ENCODE assay signal across 9 cellular contexts in the genomic region with DNA sequence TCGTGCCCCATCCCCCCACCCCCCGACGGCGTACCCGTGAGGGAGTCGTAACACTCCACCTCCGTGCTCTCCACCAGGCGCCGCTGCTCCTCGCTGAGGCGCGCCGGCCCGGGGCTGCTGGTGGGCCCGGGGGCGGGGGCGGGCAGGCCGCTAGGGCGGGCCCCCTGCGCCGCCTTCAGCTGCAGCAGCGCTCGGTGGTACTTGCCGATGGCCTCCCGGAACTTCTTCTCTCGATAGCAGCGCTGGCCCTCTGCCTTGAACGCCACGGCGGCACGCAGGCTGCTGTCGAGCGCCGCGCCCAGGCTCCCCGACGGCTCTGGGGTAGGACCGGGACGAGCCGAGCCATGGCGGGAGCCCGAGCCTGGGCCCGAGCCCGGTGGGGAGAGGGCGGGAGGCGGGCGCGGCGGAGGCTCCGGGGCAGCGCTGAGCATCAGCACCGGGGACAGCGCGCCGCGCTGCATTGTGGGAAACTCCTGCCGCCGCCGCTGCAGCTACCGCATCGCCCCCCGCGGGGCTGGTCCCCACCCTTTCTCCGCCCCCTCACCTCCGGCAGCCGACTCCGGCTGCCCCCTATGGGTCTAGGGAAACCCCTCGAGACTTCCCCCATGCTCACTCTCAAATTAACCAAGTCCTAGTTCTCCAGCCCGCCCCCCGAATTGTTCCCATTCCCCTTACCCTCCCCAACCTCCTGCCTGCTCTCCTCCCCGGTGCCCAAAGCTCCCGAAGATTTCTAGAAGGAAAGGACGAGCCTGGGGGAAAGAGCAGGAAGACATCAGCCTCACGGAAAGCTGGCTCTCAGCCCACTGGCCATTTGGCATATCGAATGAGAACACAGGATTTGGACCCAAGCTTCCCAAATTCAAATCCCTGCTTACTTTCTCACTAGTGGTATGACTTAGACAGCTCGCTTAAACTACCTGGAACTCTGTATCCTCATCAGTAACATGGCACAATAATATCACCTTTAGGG. TPM values are rescaled to one million over a fixed set of nuclear protein-coding genes. Genes with fewer than 3 reads are reported as not detected.
DNase-seq lines count a peak whose midpoint lies in the region; ATAC-seq, FAIRE-seq and TF ChIP-seq lines count a peak whose summit lies in the region.
"Had no signal": no experiment of that assay in that cellular context is flagged by ENCODE, and none has a peak within 500 bp of the region (broad histone marks: within the 10 kb centered on the region; RNA-seq: fewer than 3 reads in every experiment).

A gene (minus strand): TSS at position 464 of the 970 bp plus-strand sequence. CDS start 3 bp downstream, at position 461.

- no peak for TF ChIP-seq POLR2A in H54 (IDR thresholded peaks at IDR 0.05; ENCODE audit: low read depth, low read length)

- DNase-seq in MG63 = peak; percentile 37
- peak; percentile 57 for DNase-seq in activated naive CD4-positive, alpha-beta T cell treated with anti-CD3 and anti-CD28 coated beads for 36 hours
- DNase-seq in left kidney (ENCODE audit: low read depth, low spot score) = peak; percentile 72
- no peak for DNase-seq in upper lobe of right lung
- no peak for DNase-seq in H54 (ENCODE audit: insufficient read length, low spot score)
- DNase-seq in NCI-H1694 treated with DMSO at 0.1 percent for 48 hours (lab: John Stamatoyannopoulos, UW) = no peak

- H3K27ac ChIP-seq in BLaER1 (no peak within 1 kb of the TSS), upper lobe of right lung (no peak within 1 kb of the TSS)

- H3K27ac Mint-ChIP-seq in activated naive CD4-positive, alpha-beta T cell treated with anti-CD3 and anti-CD28 coated beads for 36 hours = no peak within 1 kb of the TSS
- H3K27ac Mint-ChIP-seq: activated naive CD4-positive, alpha-beta T cell treated with anti-CD3 and anti-CD28 coated beads, Interleukin-2, amount 50 U/mL, for 24 hours had no signal

- peak within 1 kb of the TSS; percentile 47 for H3K4me2 ChIP-seq in BLaER1

- H3K4me1 ChIP-seq in BLaER1 (no peaks in the 10 kb centered on the region), upper lobe of right lung (peaks cover 3% of the 10 kb centered on the region)

- no peak for FAIRE-seq in H54 (lab: Jason Lieb, UNC)

- peaks cover 50% of the 10 kb centered on the region for H3K27me3 Mint-ChIP-seq in activated naive CD4-positive, alpha-beta T cell treated with anti-CD3 and anti-CD28 coated beads for 36 hours (ENCODE audit: low read depth)

- TF ChIP-seq CTCF in upper lobe of right lung (IDR thresholded peaks at IDR 0.05) = no peak

- H3K4me3 ChIP-seq in BLaER1 (no peak within 1 kb of the TSS), MG63 (no peak within 1 kb of the TSS), upper lobe of right lung (no peak within 1 kb of the TSS)

- no peak within 1 kb of the TSS for H3K9ac ChIP-seq in BLaER1

- CTCF ChIA-PET in activated naive CD4-positive, alpha-beta T cell treated with anti-CD3 and anti-CD28 coated beads for 36 hours (lab: Charles Lee) = interaction anchor here (1.1 to 5.9 kb wide), 4 partner anchors 9 to 296 kb away, joined by 3 to 39 read pairs (median 4); no protein-coding TSS in a partner anchor

- no peaks in the 10 kb centered on the region for H4K20me1 ChIP-seq in BLaER1

- H3K36me3 ChIP-seq in BLaER1 (peaks cover 5% of the 10 kb centered on the region; the same call in 1 of the 2 replicates), MG63 (no peaks in the 10 kb centered on the region), upper lobe of right lung (no peaks in the 10 kb centered on the region)

- peaks cover 16% of the 10 kb centered on the region for H3K9me3 ChIP-seq in BLaER1
- H3K9me3 ChIP-seq in MG63 = peaks cover 3% of the 10 kb centered on the region; the same call in 1 of the 2 replicates
- no peaks in the 10 kb centered on the region for H3K9me3 ChIP-seq in upper lobe of right lung

- peaks cover 47% of the 10 kb centered on the region for H3K27me3 ChIP-seq in BLaER1
- peaks cover 28% of the 10 kb centered on the region for H3K27me3 ChIP-seq in MG63
- H3K27me3 ChIP-seq in upper lobe of right lung = peaks cover 31% of the 10 kb centered on the region

- no peaks in the 10 kb centered on the region for H3K9me3 Mint-ChIP-seq in activated naive CD4-positive, alpha-beta T cell treated with anti-CD3 and anti-CD28 coated beads for 36 hours

- H3K36me3 Mint-ChIP-seq in activated naive CD4-positive, alpha-beta T cell treated with anti-CD3 and anti-CD28 coated beads for 36 hours (ENCODE audit: low read depth) = no peaks in the 10 kb centered on the region

- H3K4me3 Mint-ChIP-seq in activated naive CD4-positive, alpha-beta T cell treated with anti-CD3 and anti-CD28 coated beads for 36 hours = no peak within 1 kb of the TSS
- H3K4me3 Mint-ChIP-seq: activated naive CD4-positive, alpha-beta T cell treated with anti-CD3 and anti-CD28 coated beads, Interleukin-2, amount 50 U/mL, for 24 hours had no signal

- intact Hi-C loops in activated naive CD4-positive, alpha-beta T cell treated with anti-CD3 and anti-CD28 coated beads for 36 hours (cut with micrococcal nuclease) = no loop called here
- intact Hi-C loops in upper lobe of right lung (cut with DNase I) = loop anchor here (5.0 kb wide), 1 partner anchor 61 kb away; no protein-coding TSS in a partner anchor

- ATAC-seq in upper lobe of right lung = peak; percentile 2
- no peak for ATAC-seq in GM19463 (IDR thresholded peaks at IDR 0.05; ENCODE audit: unreplicated experiment)

- H3K4me1 Mint-ChIP-seq in activated naive CD4-positive, alpha-beta T cell treated with anti-CD3 and anti-CD28 coated beads for 36 hours (ENCODE audit: low read depth) = peaks cover 16% of the 10 kb centered on the region

RNA-seq across cellular contexts. Expression of the gene that starts here (rescaled TPM):
- total RNA-seq in MG63 (2014; rRNA removed; shearing (Covaris generic); ENCODE audit: low replicate concordance) = not detected in 2 replicates
- not detected for total RNA-seq in activated naive CD4-positive, alpha-beta T cell treated with anti-CD3 and anti-CD28 coated beads for 36 hours
- total RNA-seq in upper lobe of right lung = not detected

Comparison
In these comparisons a context has a peak if more than half of its experiments do, and no peak if none do; other contexts are left out.
1. Peak in DNase-seq in MG63; RNA of the gene not detected or under 1 TPM.
2. Peak in DNase-seq in activated naive CD4-positive, alpha-beta T cell treated with anti-CD3 and anti-CD28 coated beads for 36 hours; RNA of the gene not detected or under 1 TPM.
3. Peak in ATAC-seq in upper lobe of right lung; RNA of the gene not detected or under 1 TPM.